2 cellular contexts compared by ENCODE assay signal in the genomic region with DNA sequence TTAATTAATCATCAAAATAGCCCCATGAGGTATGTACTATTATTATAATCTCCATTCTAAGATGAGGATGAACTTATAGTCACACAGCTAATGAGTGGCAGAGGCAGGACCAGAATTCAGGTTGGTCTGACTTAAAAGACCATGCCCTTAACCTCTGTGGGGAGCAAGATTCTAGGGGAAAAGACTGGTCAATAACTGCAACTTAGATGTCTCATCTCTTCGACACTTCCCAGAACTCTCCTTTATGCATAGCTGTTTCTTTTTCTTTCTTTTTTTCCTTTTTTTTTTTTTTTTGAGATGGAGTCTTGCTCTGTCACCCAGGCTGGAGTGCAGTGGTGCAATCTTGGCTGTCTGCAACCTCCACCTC.
TF ChIP-seq lines count a peak whose summit lies in the region.

No MANE protein-coding gene starts in this region.

TF ChIP-seq in A549, 52 proteins besides CTCF, POLR2A, EP300 and RAD21 (continued from another document):
- TF ChIP-seq KDM1A (IDR thresholded peaks at IDR 0.05; ENCODE audit: low read depth) (no peak), JUNB (IDR thresholded peaks at IDR 0.05) (no peak), EHF (CRISPR knock-in tag; IDR thresholded peaks at IDR 0.05) (no peak), CBX8 (IDR thresholded peaks at IDR 0.05) (no peak)
- TF ChIP-seq, protein P1, sequence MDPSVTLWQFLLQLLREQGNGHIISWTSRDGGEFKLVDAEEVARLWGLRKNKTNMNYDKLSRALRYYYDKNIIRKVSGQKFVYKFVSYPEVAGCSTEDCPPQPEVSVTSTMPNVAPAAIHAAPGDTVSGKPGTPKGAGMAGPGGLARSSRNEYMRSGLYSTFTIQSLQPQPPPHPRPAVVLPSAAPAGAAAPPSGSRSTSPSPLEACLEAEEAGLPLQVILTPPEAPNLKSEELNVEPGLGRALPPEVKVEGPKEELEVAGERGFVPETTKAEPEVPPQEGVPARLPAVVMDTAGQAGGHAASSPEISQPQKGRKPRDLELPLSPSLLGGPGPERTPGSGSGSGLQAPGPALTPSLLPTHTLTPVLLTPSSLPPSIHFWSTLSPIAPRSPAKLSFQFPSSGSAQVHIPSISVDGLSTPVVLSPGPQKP (IDR thresholded peaks at IDR 0.05; ENCODE audit: low read depth, low read length), result no peak

TF ChIP-seq in HCT116, 20 proteins besides CTCF, POLR2A, EP300 and RAD21 (continued from another document):
- TF ChIP-seq, protein P2, sequence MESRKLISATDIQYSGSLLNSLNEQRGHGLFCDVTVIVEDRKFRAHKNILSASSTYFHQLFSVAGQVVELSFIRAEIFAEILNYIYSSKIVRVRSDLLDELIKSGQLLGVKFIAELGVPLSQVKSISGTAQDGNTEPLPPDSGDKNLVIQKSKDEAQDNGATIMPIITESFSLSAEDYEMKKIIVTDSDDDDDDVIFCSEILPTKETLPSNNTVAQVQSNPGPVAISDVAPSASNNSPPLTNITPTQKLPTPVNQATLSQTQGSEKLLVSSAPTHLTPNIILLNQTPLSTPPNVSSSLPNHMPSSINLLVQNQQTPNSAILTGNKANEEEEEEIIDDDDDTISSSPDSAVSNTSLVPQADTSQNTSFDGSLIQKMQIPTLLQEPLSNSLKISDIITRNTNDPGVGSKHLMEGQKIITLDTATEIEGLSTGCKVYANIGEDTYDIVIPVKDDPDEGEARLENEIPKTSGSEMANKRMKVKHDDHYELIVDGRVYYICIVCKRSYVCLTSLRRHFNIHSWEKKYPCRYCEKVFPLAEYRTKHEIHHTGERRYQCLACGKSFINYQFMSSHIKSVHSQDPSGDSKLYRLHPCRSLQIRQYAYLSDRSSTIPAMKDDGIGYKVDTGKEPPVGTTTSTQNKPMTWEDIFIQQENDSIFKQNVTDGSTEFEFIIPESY (IDR thresholded peaks at IDR 0.05; ENCODE audit: extremely low read depth, insufficient replicate concordance, low read length), result no peak
- TF ChIP-seq EGR1 (IDR thresholded peaks at IDR 0.05; ENCODE audit: low read depth), result no peak
- TF ChIP-seq, protein P3, sequence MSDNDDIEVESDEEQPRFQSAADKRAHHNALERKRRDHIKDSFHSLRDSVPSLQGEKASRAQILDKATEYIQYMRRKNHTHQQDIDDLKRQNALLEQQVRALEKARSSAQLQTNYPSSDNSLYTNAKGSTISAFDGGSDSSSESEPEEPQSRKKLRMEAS (IDR thresholded peaks at IDR 0.05), result no peak
- TF ChIP-seq, protein P4, sequence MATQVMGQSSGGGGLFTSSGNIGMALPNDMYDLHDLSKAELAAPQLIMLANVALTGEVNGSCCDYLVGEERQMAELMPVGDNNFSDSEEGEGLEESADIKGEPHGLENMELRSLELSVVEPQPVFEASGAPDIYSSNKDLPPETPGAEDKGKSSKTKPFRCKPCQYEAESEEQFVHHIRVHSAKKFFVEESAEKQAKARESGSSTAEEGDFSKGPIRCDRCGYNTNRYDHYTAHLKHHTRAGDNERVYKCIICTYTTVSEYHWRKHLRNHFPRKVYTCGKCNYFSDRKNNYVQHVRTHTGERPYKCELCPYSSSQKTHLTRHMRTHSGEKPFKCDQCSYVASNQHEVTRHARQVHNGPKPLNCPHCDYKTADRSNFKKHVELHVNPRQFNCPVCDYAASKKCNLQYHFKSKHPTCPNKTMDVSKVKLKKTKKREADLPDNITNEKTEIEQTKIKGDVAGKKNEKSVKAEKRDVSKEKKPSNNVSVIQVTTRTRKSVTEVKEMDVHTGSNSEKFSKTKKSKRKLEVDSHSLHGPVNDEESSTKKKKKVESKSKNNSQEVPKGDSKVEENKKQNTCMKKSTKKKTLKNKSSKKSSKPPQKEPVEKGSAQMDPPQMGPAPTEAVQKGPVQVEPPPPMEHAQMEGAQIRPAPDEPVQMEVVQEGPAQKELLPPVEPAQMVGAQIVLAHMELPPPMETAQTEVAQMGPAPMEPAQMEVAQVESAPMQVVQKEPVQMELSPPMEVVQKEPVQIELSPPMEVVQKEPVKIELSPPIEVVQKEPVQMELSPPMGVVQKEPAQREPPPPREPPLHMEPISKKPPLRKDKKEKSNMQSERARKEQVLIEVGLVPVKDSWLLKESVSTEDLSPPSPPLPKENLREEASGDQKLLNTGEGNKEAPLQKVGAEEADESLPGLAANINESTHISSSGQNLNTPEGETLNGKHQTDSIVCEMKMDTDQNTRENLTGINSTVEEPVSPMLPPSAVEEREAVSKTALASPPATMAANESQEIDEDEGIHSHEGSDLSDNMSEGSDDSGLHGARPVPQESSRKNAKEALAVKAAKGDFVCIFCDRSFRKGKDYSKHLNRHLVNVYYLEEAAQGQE (IDR thresholded peaks at IDR 0.05; ENCODE audit: low read depth), result no peak
- TF ChIP-seq SRF (IDR thresholded peaks at IDR 0.05; ENCODE audit: low read depth), result no peak
- no peak for TF ChIP-seq SP1 (IDR thresholded peaks at IDR 0.05; ENCODE audit: low read depth)
- no peak for TF ChIP-seq EZH2 (IDR thresholded peaks at IDR 0.05)
- no peak for TF ChIP-seq ELF1 (IDR thresholded peaks at IDR 0.05; ENCODE audit: borderline replicate concordance, low read depth)
- no peak for TF ChIP-seq SIN3A (IDR thresholded peaks at IDR 0.05; ENCODE audit: low read depth)
- TF ChIP-seq, protein P5, sequence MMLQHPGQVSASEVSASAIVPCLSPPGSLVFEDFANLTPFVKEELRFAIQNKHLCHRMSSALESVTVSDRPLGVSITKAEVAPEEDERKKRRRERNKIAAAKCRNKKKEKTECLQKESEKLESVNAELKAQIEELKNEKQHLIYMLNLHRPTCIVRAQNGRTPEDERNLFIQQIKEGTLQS (IDR thresholded peaks at IDR 0.05), result no peak
- TF ChIP-seq YY1 (IDR thresholded peaks at IDR 0.05; ENCODE audit: extremely low read depth, insufficient replicate concordance, low read depth, low read length), result no peak
